ENCODE assay signal across 1 cellular context in genomic region chr2:218034497-218035213, GRCh38.
TF ChIP-seq lines count a peak whose summit lies in the region.

No MANE protein-coding gene starts in this region.

TF ChIP-seq in H1, 55 proteins besides CTCF, POLR2A, EP300 and RAD21:
- 0 out of 2 replicates have a peak, but pooled peaks have one; percentile 7 for TF ChIP-seq EGR1 (IDR thresholded peaks at IDR 0.05; ENCODE audit: borderline replicate concordance, low read depth, low read length)
- TF ChIP-seq KDM4A (IDR thresholded peaks at IDR 0.05; ENCODE audit: low read depth, low read length, severe bottlenecking) = peak; percentile 83
- TF ChIP-seq SUZ12 (IDR thresholded peaks at IDR 0.05; ENCODE audit: low read length) = peak; percentile 13; the same call in 1 of the 2 replicates
